In genomic region chr1:91819038-91819788, GRCh38 we compare ENCODE assay signal across 18 cellular contexts.
DNase-seq lines count a peak whose midpoint lies in the region; ATAC-seq, FAIRE-seq and TF ChIP-seq lines count a peak whose summit lies in the region.
"Had no signal": no experiment of that assay in that cellular context is flagged by ENCODE, and none has a peak within 500 bp of the region (broad histone marks: within the 10 kb centered on the region; RNA-seq: fewer than 3 reads in every experiment).

No MANE protein-coding gene starts in this region.

- no peak overlapping the region for H3K4me3 ChIP-seq in psoas muscle

- intact Hi-C loops in left ventricle myocardium superior (cut with micrococcal nuclease), result no loop called here
- intact Hi-C loops in psoas muscle (cut with DNase I), result no loop called here

- WGBS in psoas muscle, 3 donors, result 36 to 50% (median 41%) methylated on average over 11 of the region's 11 CpGs

- peak overlapping the region; percentile 65 for H3K27ac ChIP-seq in psoas muscle
- H3K27ac ChIP-seq: brain microvascular endothelial cell had no signal

- H3K36me3 ChIP-seq in psoas muscle (ENCODE audit: insufficient read depth in 1 of 2, low read depth in 1 of 2), result no peaks in the 10 kb centered on the region
- H3K36me3 ChIP-seq: brain microvascular endothelial cell had no signal

- no peak for TF ChIP-seq POLR2A in GM12891 (IDR thresholded peaks at IDR 0.05; ENCODE audit: low read depth, low read length)

- H3K27me3 ChIP-seq in psoas muscle (ENCODE audit: insufficient read depth in 3 of 3, low read length in 2 of 3), result no peaks in the 10 kb centered on the region
- H3K27me3 ChIP-seq: brain microvascular endothelial cell had no signal

- ATAC-seq in left ventricle myocardium superior (peak; percentile 54), psoas muscle (peak; percentile 74 to 88 (median 82))

- DNase-seq in GM12891 (ENCODE audit: insufficient read length, low spot score) (no peak), SHP77 (lab: John Stamatoyannopoulos, UW) (peak; percentile 52 to 64), left ventricle myocardium superior (no peak), psoas muscle (no peak), COLO829 (ENCODE audit: low spot score) (no peak), superior temporal gyrus (ENCODE audit: extremely low spot score) (no peak), H4 (ENCODE audit: low spot score) (no peak), NCI-H187 (lab: John Stamatoyannopoulos, UW) (no peak)
- DNase-seq: activated CD8-positive, alpha-beta memory T cell treated with anti-CD3 and anti-CD28 coated beads for 24 hours; activated naive CD4-positive, alpha-beta T cell; AML-193; brain microvascular endothelial cell; DMS79; glutamatergic neuron; IMR-90; NCI-H1048; NCI-H748 treated with DMSO at 0.1 percent for 48 hours had no signal

- peaks cover 39% of the 10 kb centered on the region for H3K4me1 ChIP-seq in psoas muscle

- TF ChIP-seq CTCF in psoas muscle (IDR thresholded peaks at IDR 0.05), result no peak

- FAIRE-seq in GM12891 (lab: Jason Lieb, UNC), result peak; percentile 20
- FAIRE-seq: urothelium cell line had no signal

- H3K9me3 ChIP-seq in psoas muscle, result no peaks in the 10 kb centered on the region

TF ChIP-seq in GM12891, 5 proteins besides CTCF, POLR2A, EP300 and RAD21:
- TF ChIP-seq SPI1 (IDR thresholded peaks at IDR 0.05; ENCODE audit: low read depth, low read length), result no peak
- no peak for TF ChIP-seq PAX5 (IDR thresholded peaks at IDR 0.05; ENCODE audit: insufficient read depth, low read length, severe bottlenecking)
- TF ChIP-seq POU2F2 (IDR thresholded peaks at IDR 0.05; ENCODE audit: low read depth, low read length), result no peak
- TF ChIP-seq POLR2AphosphoS5 (IDR thresholded peaks at IDR 0.05; ENCODE audit: low read depth, low read length), result no peak
- TF ChIP-seq TAF1 (IDR thresholded peaks at IDR 0.05; ENCODE audit: low read depth, low read length), result no peak

Comparison
In these comparisons a context has a peak if more than half of its experiments do, and no peak if none do; other contexts are left out.
1. DNase-seq: peak in SHP77 (2 of 2); none in GM12891 (single experiment), left ventricle myocardium superior (single experiment), psoas muscle (0 of 2), COLO829 (single experiment), superior temporal gyrus (single experiment), H4 (single experiment) and NCI-H187 (0 of 2).